In the genomic region with DNA sequence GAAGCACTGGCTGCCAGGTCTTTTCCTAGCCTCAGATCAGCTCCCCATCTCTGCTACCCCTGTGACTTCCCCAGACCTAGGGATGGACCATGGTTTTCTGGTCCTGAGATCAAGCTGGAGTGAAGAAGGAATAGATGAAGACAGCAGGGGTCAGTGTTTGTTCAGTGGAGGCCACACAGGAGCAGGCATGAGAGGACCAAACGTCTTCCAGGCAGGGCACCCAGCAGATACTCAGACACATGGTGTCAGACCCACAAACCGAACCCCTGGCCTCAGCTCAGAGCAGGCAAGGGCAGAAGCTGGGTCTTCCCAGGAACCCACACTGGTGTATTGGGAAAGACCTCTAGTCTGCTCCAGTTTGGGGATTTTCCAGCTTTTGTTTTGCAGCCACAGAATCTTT, we compare ENCODE assay signal across 15 cellular contexts.
DNase-seq lines count a peak whose midpoint lies in the region; ATAC-seq and TF ChIP-seq lines count a peak whose summit lies in the region.
"Had no signal": no experiment of that assay in that cellular context is flagged by ENCODE, and none has a peak within 500 bp of the region (broad histone marks: within the 10 kb centered on the region; RNA-seq: fewer than 3 reads in every experiment).

No MANE protein-coding gene starts in this region.

- H3K4me3 ChIP-seq in SK-N-SH (ENCODE audit: low read depth in 2 of 2, low read length in 1 of 2) (no peak overlapping the region), NB4 (ENCODE audit: low read depth, low read length) (no peak overlapping the region), endodermal cell (ENCODE audit: low read length) (no peak overlapping the region)
- H3K4me3 ChIP-seq: esophagus squamous epithelium, SK-N-MC had no signal

- H3F3A ChIP-seq in SK-N-SH (replicated peaks; ENCODE audit: insufficient read depth), result no peaks in the 10 kb centered on the region

- H3K27me3 Mint-ChIP-seq in endodermal cell (ENCODE audit: insufficient read depth), result peaks cover 25% of the 10 kb centered on the region

- H3K27me3 ChIP-seq in SK-N-SH (ENCODE audit: insufficient read depth) (no peaks in the 10 kb centered on the region), endodermal cell (ENCODE audit: control insufficient read depth, insufficient read depth, low read length, poor library complexity, severe bottlenecking) (peaks cover 11% of the 10 kb centered on the region)

- H3K4me2 ChIP-seq in SK-N-SH, result no peak overlapping the region

- no peaks in the 10 kb centered on the region for H3K9me3 ChIP-seq in SK-N-SH
- H3K9me3 ChIP-seq in endodermal cell (ENCODE audit: control insufficient read depth, low read length), result no peaks in the 10 kb centered on the region
- H3K9me3 ChIP-seq: esophagus squamous epithelium had no signal

- DNase-seq in SK-N-SH (peak; percentile 50), NB4 (ENCODE audit: low read depth) (peak; percentile 57), endodermal cell (peak; percentile 64), retina (peak; percentile 54), NCI-H226 (no peak)
- DNase-seq: activated T-cell treated with anti-CD3 and anti-CD28 coated beads, Interleukin-2, amount 50 U/mL, for 1 hour; esophagus squamous epithelium; GOT3; NCI-H1048; NCI-H526; stimulated activated CD4-positive, alpha-beta T cell treated with anti-CD3 and anti-CD28 coated beads, Interleukin-2, amount 100 ng/mL, for 24 hours had no signal

- H2AFZ ChIP-seq in SK-N-SH (ENCODE audit: low read depth), result no peak overlapping the region

- H3K4me1 ChIP-seq in SK-N-SH (ENCODE audit: control insufficient read depth in 1 of 2, insufficient read depth in 2 of 2, low read depth in 1 of 2, low read length in 1 of 2) (peaks cover 0 to 10% of the 10 kb centered on the region in 2 experiments; a peak in 1 of 4 replicates), endodermal cell (ENCODE audit: control insufficient read depth, insufficient read depth, low read length) (no peaks in the 10 kb centered on the region)

- POLR2A ChIA-PET in SK-N-SH (lab: Yijun Ruan, JAX), result interaction anchor here (0.8 kb wide), 1 partner anchor 203 kb away, joined by 3 read pairs; a partner anchor contains a TSS

- H3K4me1 Mint-ChIP-seq in endodermal cell, result no peaks in the 10 kb centered on the region

- no peak for ATAC-seq in SK-N-SH treated with all-trans-retinoic acid at 6 μM for 48 hours
- ATAC-seq in HG03039 (IDR thresholded peaks at IDR 0.05; ENCODE audit: unreplicated experiment), result no peak
- no peak for ATAC-seq in HG03378 (IDR thresholded peaks at IDR 0.05; ENCODE audit: unreplicated experiment)

- H3K36me3 ChIP-seq in SK-N-SH (replicated peaks in 1 of 2; ENCODE audit: control insufficient read depth in 1 of 2, insufficient read depth in 2 of 2, low read length in 1 of 2) (no peaks in the 10 kb centered on the region), endodermal cell (ENCODE audit: control insufficient read depth, insufficient read depth, low read length) (no peaks in the 10 kb centered on the region)
- H3K36me3 ChIP-seq: esophagus squamous epithelium had no signal

- no peak for TF ChIP-seq CTCF in SK-N-SH (IDR thresholded peaks at IDR 0.05)
- TF ChIP-seq CTCF in NB4 (IDR thresholded peaks at IDR 0.05; ENCODE audit: low read depth, low read length), result peak; percentile 18
- peak; percentile 63 for TF ChIP-seq CTCF in endodermal cell (conservative IDR thresholded peaks at IDR 0.05)

- peak; percentile 79 for TF ChIP-seq RAD21 in SK-N-SH (IDR thresholded peaks at IDR 0.05; ENCODE audit: low read length)

- no peak for TF ChIP-seq EP300 in SK-N-SH (IDR thresholded peaks at IDR 0.05; ENCODE audit: borderline replicate concordance in 1 of 2, low read depth in 1 of 2, low read length in 1 of 2)

- no peaks in the 10 kb centered on the region for H3K9me2 ChIP-seq in SK-N-SH

- CTCF ChIA-PET in SK-N-SH (lab: Yijun Ruan, JAX), result interaction anchor here (0.7 to 4.8 kb wide), 37 partner anchors 8 to 1571 kb away, joined by 3 to 44 read pairs (median 4); a partner anchor contains a TSS

- TF ChIP-seq POLR2A in NB4 (IDR thresholded peaks at IDR 0.05; ENCODE audit: extremely low read depth, insufficient read length), result no peak

- 4% methylated on average over 2 of the region's 2 CpGs for WGBS in SK-N-SH (ENCODE audit: low lambda C conversion rate)
- WGBS in endodermal cell (ENCODE audit: insufficient coverage in 1 of 2, insufficient read length in 1 of 2), 2 experiments, result 48 to 83% methylated on average over 1 to 2 of the region's 2 CpGs

- peaks cover 2% of the 10 kb centered on the region for H3K9me3 Mint-ChIP-seq in endodermal cell

- no peak overlapping the region for H3K27ac Mint-ChIP-seq in endodermal cell

- H3K9ac ChIP-seq in SK-N-SH (no peak overlapping the region), endodermal cell (ENCODE audit: extremely low read depth, low read length, poor library complexity, severe bottlenecking) (no peak overlapping the region)

- no peaks in the 10 kb centered on the region for H3K79me2 ChIP-seq in SK-N-SH (ENCODE audit: insufficient read depth)

- no peaks in the 10 kb centered on the region for H4K20me1 ChIP-seq in SK-N-SH (ENCODE audit: insufficient read depth)

- no peaks in the 10 kb centered on the region for H3K36me3 Mint-ChIP-seq in endodermal cell (ENCODE audit: low read depth)

- H3K27ac ChIP-seq in SK-N-SH (ENCODE audit: low read depth in 2 of 2, low read length in 1 of 2) (no peak overlapping the region), endodermal cell (ENCODE audit: low read depth, low read length) (no peak overlapping the region)
- H3K27ac ChIP-seq: esophagus squamous epithelium, SK-N-MC had no signal

- H3K4me3 Mint-ChIP-seq in endodermal cell, result no peak overlapping the region

TF ChIP-seq in SK-N-SH, 30 proteins besides CTCF, POLR2A, EP300 and RAD21:
- TF ChIP-seq YY1 (IDR thresholded peaks at IDR 0.05; ENCODE audit: low read depth), result no peak
- TF ChIP-seq, protein P1, sequence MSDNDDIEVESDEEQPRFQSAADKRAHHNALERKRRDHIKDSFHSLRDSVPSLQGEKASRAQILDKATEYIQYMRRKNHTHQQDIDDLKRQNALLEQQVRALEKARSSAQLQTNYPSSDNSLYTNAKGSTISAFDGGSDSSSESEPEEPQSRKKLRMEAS (IDR thresholded peaks at IDR 0.05; ENCODE audit: low read depth), result no peak
- TF ChIP-seq SMC3 (IDR thresholded peaks at IDR 0.05; ENCODE audit: low read depth, low read length), result peak; percentile 59

TF ChIP-seq in SK-N-SH treated with all-trans-retinoic acid at 6 μM for 48 hours, 23 proteins besides CTCF, POLR2A, EP300 and RAD21:
- TF ChIP-seq, protein P2, sequence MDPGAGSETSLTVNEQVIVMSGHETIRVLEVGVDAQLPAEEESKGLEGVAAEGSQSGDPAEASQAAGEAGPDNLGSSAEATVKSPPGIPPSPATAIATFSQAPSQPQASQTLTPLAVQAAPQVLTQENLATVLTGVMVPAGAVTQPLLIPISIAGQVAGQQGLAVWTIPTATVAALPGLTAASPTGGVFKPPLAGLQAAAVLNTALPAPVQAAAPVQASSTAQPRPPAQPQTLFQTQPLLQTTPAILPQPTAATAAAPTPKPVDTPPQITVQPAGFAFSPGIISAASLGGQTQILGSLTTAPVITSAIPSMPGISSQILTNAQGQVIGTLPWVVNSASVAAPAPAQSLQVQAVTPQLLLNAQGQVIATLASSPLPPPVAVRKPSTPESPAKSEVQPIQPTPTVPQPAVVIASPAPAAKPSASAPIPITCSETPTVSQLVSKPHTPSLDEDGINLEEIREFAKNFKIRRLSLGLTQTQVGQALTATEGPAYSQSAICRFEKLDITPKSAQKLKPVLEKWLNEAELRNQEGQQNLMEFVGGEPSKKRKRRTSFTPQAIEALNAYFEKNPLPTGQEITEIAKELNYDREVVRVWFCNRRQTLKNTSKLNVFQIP (CRISPR knock-in tag; IDR thresholded peaks at IDR 0.05; ENCODE audit: borderline replicate concordance, low read depth), result no peak
- TF ChIP-seq, protein P3, sequence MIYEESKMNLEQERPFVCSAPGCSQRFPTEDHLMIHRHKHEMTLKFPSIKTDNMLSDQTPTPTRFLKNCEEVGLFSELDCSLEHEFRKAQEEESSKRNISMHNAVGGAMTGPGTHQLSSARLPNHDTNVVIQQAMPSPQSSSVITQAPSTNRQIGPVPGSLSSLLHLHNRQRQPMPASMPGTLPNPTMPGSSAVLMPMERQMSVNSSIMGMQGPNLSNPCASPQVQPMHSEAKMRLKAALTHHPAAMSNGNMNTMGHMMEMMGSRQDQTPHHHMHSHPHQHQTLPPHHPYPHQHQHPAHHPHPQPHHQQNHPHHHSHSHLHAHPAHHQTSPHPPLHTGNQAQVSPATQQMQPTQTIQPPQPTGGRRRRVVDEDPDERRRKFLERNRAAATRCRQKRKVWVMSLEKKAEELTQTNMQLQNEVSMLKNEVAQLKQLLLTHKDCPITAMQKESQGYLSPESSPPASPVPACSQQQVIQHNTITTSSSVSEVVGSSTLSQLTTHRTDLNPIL (CRISPR knock-in tag; IDR thresholded peaks at IDR 0.05; ENCODE audit: low read depth), result no peak
- TF ChIP-seq BACH2 (CRISPR knock-in tag; IDR thresholded peaks at IDR 0.05; ENCODE audit: borderline replicate concordance), result no peak
- TF ChIP-seq ZFP3 (CRISPR knock-in tag; IDR thresholded peaks at IDR 0.05), result no peak
- no peak for TF ChIP-seq ZNF8 (CRISPR knock-in tag; IDR thresholded peaks at IDR 0.05)
- no peak for TF ChIP-seq ARNTL (CRISPR knock-in tag; IDR thresholded peaks at IDR 0.05; ENCODE audit: borderline replicate concordance, low read depth)
- TF ChIP-seq SNAI2 (CRISPR knock-in tag; IDR thresholded peaks at IDR 0.05), result no peak
- TF ChIP-seq ZNF70 (CRISPR knock-in tag; IDR thresholded peaks at IDR 0.05), result no peak
- no peak for TF ChIP-seq ISL1 (CRISPR knock-in tag; IDR thresholded peaks at IDR 0.05)
- TF ChIP-seq, protein P4, sequence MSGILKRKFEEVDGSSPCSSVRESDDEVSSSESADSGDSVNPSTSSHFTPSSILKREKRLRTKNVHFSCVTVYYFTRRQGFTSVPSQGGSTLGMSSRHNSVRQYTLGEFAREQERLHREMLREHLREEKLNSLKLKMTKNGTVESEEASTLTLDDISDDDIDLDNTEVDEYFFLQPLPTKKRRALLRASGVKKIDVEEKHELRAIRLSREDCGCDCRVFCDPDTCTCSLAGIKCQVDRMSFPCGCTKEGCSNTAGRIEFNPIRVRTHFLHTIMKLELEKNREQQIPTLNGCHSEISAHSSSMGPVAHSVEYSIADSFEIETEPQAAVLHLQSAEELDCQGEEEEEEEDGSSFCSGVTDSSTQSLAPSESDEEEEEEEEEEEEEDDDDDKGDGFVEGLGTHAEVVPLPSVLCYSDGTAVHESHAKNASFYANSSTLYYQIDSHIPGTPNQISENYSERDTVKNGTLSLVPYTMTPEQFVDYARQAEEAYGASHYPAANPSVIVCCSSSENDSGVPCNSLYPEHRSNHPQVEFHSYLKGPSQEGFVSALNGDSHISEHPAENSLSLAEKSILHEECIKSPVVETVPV (CRISPR knock-in tag; IDR thresholded peaks at IDR 0.05), result no peak
- no peak for TF ChIP-seq GLIS3 (CRISPR knock-in tag; IDR thresholded peaks at IDR 0.05)
